11 cellular contexts compared by ENCODE assay signal in the genomic region with DNA sequence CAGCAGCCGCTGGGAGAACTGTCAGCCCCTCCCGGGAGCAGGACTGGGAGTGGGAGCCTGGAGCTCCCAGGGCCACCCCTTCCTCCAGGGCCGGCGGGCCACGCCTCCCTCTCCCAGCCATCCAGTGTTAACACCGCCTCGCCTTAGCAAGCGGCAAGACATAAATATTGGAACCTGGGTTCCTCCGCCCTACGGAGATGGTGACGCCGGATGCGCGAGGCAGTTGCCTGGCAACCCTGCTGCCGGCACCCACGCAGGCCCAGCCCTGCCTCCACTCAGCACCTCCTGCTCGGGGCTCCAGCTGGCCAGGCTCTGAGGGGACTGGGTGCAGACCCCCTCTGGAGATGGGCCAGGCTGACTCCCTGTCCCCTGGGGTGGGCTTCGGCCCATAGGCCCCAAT. TPM values are rescaled to one million over a fixed set of nuclear protein-coding genes. Genes with fewer than 3 reads are reported as not detected.
DNase-seq lines count a peak whose midpoint lies in the region; ATAC-seq, FAIRE-seq and TF ChIP-seq lines count a peak whose summit lies in the region.
"Had no signal": no experiment of that assay in that cellular context is flagged by ENCODE, and none has a peak within 500 bp of the region (broad histone marks: within the 10 kb centered on the region; RNA-seq: fewer than 3 reads in every experiment).

No MANE protein-coding gene starts in this region.

- H3K27me3 ChIP-seq in adipocyte (replicated peaks; ENCODE audit: control insufficient read depth, insufficient read depth, low read length) (peaks cover 10% of the 10 kb centered on the region), pancreas (no peaks in the 10 kb centered on the region)

- CTCF ChIA-PET in GM10248 (lab: Yijun Ruan, JAX) = no interaction called here

- peak in 3 of 4 donors; percentile 55 to 83 (median 78) for ATAC-seq in pancreas

- no peaks in the 10 kb centered on the region for H3K36me3 ChIP-seq in adipocyte (ENCODE audit: control insufficient read depth, insufficient read depth, low read length, severe bottlenecking)
- H3K36me3 ChIP-seq in pancreas = no peaks in the 10 kb centered on the region
- H3K36me3 ChIP-seq: heart left ventricle had no signal

- DNase-seq in DMS79 (lab: John Stamatoyannopoulos, UW) (peak; percentile 24), NCI-H1417 (lab: John Stamatoyannopoulos, UW) (peak; percentile 78 to 93 (median 81)), adipocyte (ENCODE audit: low read depth) (peak; percentile 10), pancreas (no peak), GM10248 (ENCODE audit: extremely low spot score) (no peak), GM19239 (ENCODE audit: insufficient read length, low spot score) (no peak), NCI-H2029 treated with DMSO at 0.1 percent for 48 hours (lab: John Stamatoyannopoulos, UW) (no peak)
- no peak for DNase-seq in NK-92 treated with Interleukin-12 subunit alpha and Interleukin-12 subunit beta, amount 100 ng/mL, for 24 hours (lab: John Stamatoyannopoulos, UW)
- DNase-seq: heart left ventricle had no signal

- no peak overlapping the region for H3K27ac ChIP-seq in pancreas
- H3K27ac ChIP-seq: heart left ventricle, PC-9 had no signal

- H3K9me3 ChIP-seq in adipocyte (ENCODE audit: control insufficient read depth, low read length) (no peaks in the 10 kb centered on the region), pancreas (no peaks in the 10 kb centered on the region)
- H3K9me3 ChIP-seq: heart left ventricle had no signal

- TF ChIP-seq CTCF in pancreas (IDR thresholded peaks at IDR 0.05) (no peak), GM10248 (IDR thresholded peaks at IDR 0.05; ENCODE audit: control extremely low read depth, extremely low read depth, low read depth, missing control alignments) (no peak)

- POLR2A ChIA-PET in GM10248 (lab: Yijun Ruan, JAX) = no interaction called here

- intact Hi-C loops in pancreas (cut with DNase I) = no loop called here

- 58 to 65% methylated on average over 18 of the region's 18 CpGs for WGBS in pancreas, 2 donors

- FAIRE-seq in pancreas (lab: Jason Lieb, UNC) (no peak), GM19239 (lab: Jason Lieb, UNC) (no peak)

- H3K4me1 ChIP-seq in adipocyte (ENCODE audit: control insufficient read depth, insufficient read depth, low read length) (no peaks in the 10 kb centered on the region), pancreas (no peaks in the 10 kb centered on the region)
- H3K4me1 ChIP-seq: heart left ventricle had no signal

- H3K4me3 ChIP-seq in adipocyte (ENCODE audit: low read length) (no peak overlapping the region), pancreas (no peak overlapping the region)
- H3K4me3 ChIP-seq: heart left ventricle, PC-9 had no signal

- H3K9ac ChIP-seq in adipocyte (ENCODE audit: low read length) = no peak overlapping the region

RNA-seq across cellular contexts. Expression of a gene that starts 27.4 kb away (rescaled TPM):
- 1 to 10 TPM; 2.5 to 5.4 (median 3.6) TPM for total RNA-seq in pancreas
- 10 to 100 TPM; 12.8 to 20.5 TPM for polyA plus RNA-seq in pancreas
- total RNA-seq: PC-9 had no signal

RNA-seq across cellular contexts. Expression of a gene that starts 29.4 kb away (rescaled TPM):
- total RNA-seq in pancreas = not detected
- polyA plus RNA-seq in pancreas = under 1 TPM in 1 of 2 donors, not detected in 1; 0.23 TPM
- total RNA-seq: heart left ventricle, PC-9, skeletal muscle tissue had no signal
- polyA plus RNA-seq: heart left ventricle had no signal

RNA-seq across cellular contexts. Expression of a gene that starts 52.9 kb away (rescaled TPM):
- under 1 TPM in 5 of 6 donors, not detected in 1; 0.12 to 0.38 (median 0.24) TPM for total RNA-seq in pancreas
- 1 to 10 TPM; 1.2 TPM for polyA plus RNA-seq in pancreas
- total RNA-seq: PC-9, skeletal muscle tissue had no signal

Comparison
In these comparisons a context has a peak if more than half of its experiments do, and no peak if none do; other contexts are left out.
1. DNase-seq: peak in DMS79 (single experiment), NCI-H1417 (3 of 3) and adipocyte (single experiment); none in pancreas (0 of 6), GM10248 (single experiment), NK-92 treated with Interleukin-12 subunit alpha and Interleukin-12 subunit beta, amount 100 ng/mL, for 24 hours (single experiment), GM19239 (single experiment) and NCI-H2029 treated with DMSO at 0.1 percent for 48 hours (single experiment).